Comparison of ENCODE assay signal across 1 cellular context in genomic region chr2:45610281-45611019, GRCh38.
TF ChIP-seq lines count a peak whose summit lies in the region.

No MANE protein-coding gene starts in this region.

TF ChIP-seq in HepG2, 621 proteins besides CTCF, POLR2A, EP300 and RAD21 (continued from another document):
- TF ChIP-seq CREB3 (CRISPR knock-in tag; IDR thresholded peaks at IDR 0.05) (no peak), ZNF160 (CRISPR knock-in tag; IDR thresholded peaks at IDR 0.05) (no peak)
